16 cellular contexts compared by ENCODE assay signal in the genomic region with DNA sequence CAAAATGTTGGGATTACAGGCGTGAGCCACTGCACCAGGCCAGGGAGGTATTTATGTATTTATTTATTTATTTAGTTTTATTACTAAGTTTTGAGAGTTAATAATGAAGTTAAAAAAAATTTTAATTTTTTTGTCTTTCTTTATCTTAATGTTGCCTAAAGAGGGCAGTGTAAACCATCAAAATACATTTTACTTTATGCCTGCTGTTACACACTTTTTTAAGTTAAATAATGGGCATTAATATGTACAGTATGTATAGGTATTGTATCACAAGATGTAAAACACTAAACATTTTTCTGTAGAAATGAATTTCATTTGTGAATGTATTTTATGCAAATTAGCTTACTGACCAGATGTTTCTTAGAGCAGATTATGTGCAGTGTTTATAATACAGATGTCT.
DNase-seq lines count a peak whose midpoint lies in the region; ATAC-seq and TF ChIP-seq lines count a peak whose summit lies in the region.
"Had no signal": no experiment of that assay in that cellular context is flagged by ENCODE, and none has a peak within 500 bp of the region (broad histone marks: within the 10 kb centered on the region; RNA-seq: fewer than 3 reads in every experiment).

No MANE protein-coding gene starts in this region.

- no peaks in the 10 kb centered on the region for H3K36me3 ChIP-seq in vagina
- H3K36me3 ChIP-seq: BLaER1, Peyer's patch had no signal

- H3K27ac Mint-ChIP-seq in nephron, result no peak overlapping the region
- H3K27ac Mint-ChIP-seq: activated CD8-positive, alpha-beta memory T cell treated with anti-CD3 and anti-CD28 coated beads, Interleukin-2, amount 10 ng/mL, durations not matched to agents 7 days and 5 days had no signal

- H3K4me3 Mint-ChIP-seq in nephron, result no peak overlapping the region
- H3K4me3 Mint-ChIP-seq: activated CD8-positive, alpha-beta memory T cell treated with anti-CD3 and anti-CD28 coated beads, Interleukin-2, amount 10 ng/mL, durations not matched to agents 7 days and 5 days had no signal

- TF ChIP-seq CTCF in C4-2B (conservative IDR thresholded peaks at IDR 0.05) (peak; percentile 33), LNCAP (IDR thresholded peaks at IDR 0.05) (peak; percentile 29; the same call in 1 of the 2 replicates), astrocyte of the spinal cord (IDR thresholded peaks at IDR 0.05; ENCODE audit: low read depth, low read length) (peak; percentile 14), nephron (IDR thresholded peaks at IDR 0.05; ENCODE audit: unreplicated experiment in 3 of 3) (peak in 2 of 3 experiments; percentile 13 to 29), vagina (IDR thresholded peaks at IDR 0.05) (no peak)

- H3K36me3 Mint-ChIP-seq in nephron (ENCODE audit: low read depth), result no peaks in the 10 kb centered on the region
- H3K36me3 Mint-ChIP-seq: activated CD8-positive, alpha-beta memory T cell treated with anti-CD3 and anti-CD28 coated beads, Interleukin-2, amount 10 ng/mL, durations not matched to agents 7 days and 5 days had no signal

- H3K4me1 ChIP-seq in vagina, result no peaks in the 10 kb centered on the region
- H3K4me1 ChIP-seq: Peyer's patch had no signal

- intact Hi-C loops in vagina (cut with DNase I), result no loop called here

- H3K27ac ChIP-seq in C4-2B, result no peak overlapping the region
- no peak overlapping the region for H3K27ac ChIP-seq in vagina
- H3K27ac ChIP-seq: BLaER1, Peyer's patch had no signal

- H3K27me3 Mint-ChIP-seq in nephron (ENCODE audit: low read depth), result no peaks in the 10 kb centered on the region
- H3K27me3 Mint-ChIP-seq: activated CD8-positive, alpha-beta memory T cell treated with anti-CD3 and anti-CD28 coated beads, Interleukin-2, amount 10 ng/mL, durations not matched to agents 7 days and 5 days had no signal

- in situ Hi-C loops in astrocyte of the spinal cord (cut with HindIII; ENCODE audit: low sequenced_read_pairs), result no loop called here

- no peak for TF ChIP-seq POLR2A in vagina (IDR thresholded peaks at IDR 0.05)

- H3K4me3 ChIP-seq in astrocyte of the spinal cord (ENCODE audit: low read depth, low read length) (no peak overlapping the region), vagina (no peak overlapping the region)
- H3K4me3 ChIP-seq: BLaER1, Peyer's patch had no signal

- H3K27me3 ChIP-seq in vagina, result no peaks in the 10 kb centered on the region
- H3K27me3 ChIP-seq: BLaER1, Peyer's patch had no signal

- DNase-seq in astrocyte of the spinal cord (ENCODE audit: low read depth, low spot score) (no peak), occipital lobe (lab: John Stamatoyannopoulos, UW) (no peak), ureter (ENCODE audit: low spot score) (no peak), vagina (ENCODE audit: extremely low spot score in 2 of 2) (no peak)
- DNase-seq: activated CD8-positive, alpha-beta memory T cell treated with anti-CD3 and anti-CD28 coated beads, Interleukin-2, amount 10 ng/mL, durations not matched to agents 7 days and 5 days; activated gamma-delta T cell treated with Interleukin-2 at 50 U/mL for 16 hours; DMS79; NCI-H2029; NCI-H510A treated with DMSO at 0.1 percent for 48 hours; Peyer's patch had no signal

- no peaks in the 10 kb centered on the region for H3K9me3 Mint-ChIP-seq in nephron

- ATAC-seq in HG03469 (IDR thresholded peaks at IDR 0.05; ENCODE audit: unreplicated experiment), result no peak
- ATAC-seq: activated CD8-positive, alpha-beta memory T cell treated with anti-CD3 and anti-CD28 coated beads, Interleukin-2, amount 10 ng/mL, durations not matched to agents 7 days and 5 days; left lobe of liver had no signal

- no peaks in the 10 kb centered on the region for H3K4me1 Mint-ChIP-seq in nephron

- no peaks in the 10 kb centered on the region for H3K9me3 ChIP-seq in vagina
- H3K9me3 ChIP-seq: BLaER1, Peyer's patch had no signal

Comparison
In these comparisons a context has a peak if more than half of its experiments do, and no peak if none do; other contexts are left out.
1. CTCF ChIP-seq: peak in C4-2B (single experiment), LNCAP (single experiment), astrocyte of the spinal cord (single experiment) and nephron (2 of 3); none in vagina (0 of 3).